In the genomic region with DNA sequence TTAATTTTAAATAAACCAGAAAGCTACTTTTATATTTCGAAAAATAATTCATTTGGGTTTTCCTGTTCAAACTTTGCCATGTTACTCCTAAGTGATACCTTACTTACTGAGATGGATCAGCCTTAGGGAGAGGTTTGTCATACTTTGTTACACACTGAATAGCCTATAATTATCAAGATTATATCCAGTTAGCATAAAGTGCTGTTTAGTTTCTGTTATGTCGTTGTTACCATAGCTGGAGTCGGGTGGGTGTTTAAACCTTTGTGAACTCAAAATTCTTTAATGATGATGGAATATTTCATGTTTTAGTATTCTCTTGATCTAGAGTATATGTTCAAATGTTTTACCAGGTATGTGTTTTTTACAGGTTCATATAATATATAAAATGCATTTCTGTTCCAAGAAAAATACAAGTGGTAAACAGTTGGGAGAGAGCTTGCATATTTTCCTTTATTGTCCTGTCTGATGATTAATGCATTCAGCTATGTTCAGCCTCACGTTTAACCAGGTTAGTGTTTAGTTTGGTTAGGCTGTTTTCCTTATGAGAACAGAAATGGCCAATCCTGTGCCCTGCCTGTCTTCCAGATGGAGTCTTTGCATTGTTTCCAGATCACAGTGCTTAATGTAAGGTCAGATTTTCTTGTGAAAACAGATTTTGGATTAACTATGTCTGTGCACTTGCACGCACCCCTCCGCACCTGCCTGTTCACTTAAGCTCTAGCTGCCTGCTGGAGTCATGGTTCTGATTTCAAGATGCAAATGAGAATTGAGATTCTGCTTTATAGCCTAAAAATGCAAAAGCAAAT, we compare ENCODE assay signal across 16 cellular contexts.
DNase-seq lines count a peak whose midpoint lies in the region; ATAC-seq and TF ChIP-seq lines count a peak whose summit lies in the region.
"Had no signal": no experiment of that assay in that cellular context is flagged by ENCODE, and none has a peak within 500 bp of the region (broad histone marks: within the 10 kb centered on the region; RNA-seq: fewer than 3 reads in every experiment).

No MANE protein-coding gene starts in this region.

- no peak overlapping the region for H3K4me3 ChIP-seq in AG04449 (ENCODE audit: low read depth, low read length)
- peak overlapping the region; percentile 47 for H3K4me3 ChIP-seq in Karpas-422 (ENCODE audit: low read length)
- H3K4me3 ChIP-seq in MG63: no peak overlapping the region
- H3K4me3 ChIP-seq: dorsolateral prefrontal cortex had no signal

- H3K4me2 ChIP-seq in Karpas-422 (ENCODE audit: low read depth, low read length, poor library complexity, severe bottlenecking): peak overlapping the region; percentile 67

- peaks cover 17% of the 10 kb centered on the region for H3K36me3 Mint-ChIP-seq in activated B cell treated with CpG ODN at 0.5 μM for 24 hours (ENCODE audit: low read depth)

- no peaks in the 10 kb centered on the region for H3K9me2 ChIP-seq in Karpas-422 (replicated peaks; ENCODE audit: insufficient read depth, low read length)

- CTCF ChIA-PET in AG04449 (lab: Yijun Ruan, JAX): interaction anchor here (1.0 to 1.9 kb wide), 4 partner anchors 14 to 217 kb away, joined by 3 to 12 read pairs (median 4); no protein-coding TSS in a partner anchor
- CTCF ChIA-PET in activated B cell treated with CpG ODN at 0.5 μM for 24 hours (lab: Charles Lee): no interaction called here

- H2AFZ ChIP-seq in Karpas-422 (ENCODE audit: low read length): no peak overlapping the region

- POLR2A ChIA-PET in AG04449 (lab: Yijun Ruan, JAX) (no interaction called here), activated B cell treated with CpG ODN at 0.5 μM for 24 hours (lab: Charles Lee) (no interaction called here)

- H3K27ac Mint-ChIP-seq in activated B cell treated with CpG ODN at 0.5 μM for 24 hours: peak overlapping the region; percentile 3
- H3K27ac Mint-ChIP-seq: activated CD8-positive, alpha-beta memory T cell treated with anti-CD3 and anti-CD28 coated beads, Interleukin-2, amount 10 ng/mL, durations not matched to agents 7 days and 5 days; activated naive CD8-positive, alpha-beta T cell had no signal

- no peaks in the 10 kb centered on the region for H4K20me1 ChIP-seq in Karpas-422 (ENCODE audit: insufficient read depth, low read depth, low read length)

- ATAC-seq in activated B cell treated with CpG ODN at 0.5 μM for 24 hours (ENCODE audit: low read depth) (no peak), HG03520 (IDR thresholded peaks at IDR 0.05; ENCODE audit: unreplicated experiment) (no peak), left colon (no peak)
- ATAC-seq: activated CD8-positive, alpha-beta memory T cell treated with anti-CD3 and anti-CD28 coated beads, Interleukin-2, amount 10 ng/mL, durations not matched to agents 7 days and 5 days; left lobe of liver had no signal

- H3K4me1 Mint-ChIP-seq in activated B cell treated with CpG ODN at 0.5 μM for 24 hours: peaks cover 57% of the 10 kb centered on the region
- H3K4me1 Mint-ChIP-seq: activated CD8-positive, alpha-beta memory T cell treated with anti-CD3 and anti-CD28 coated beads, Interleukin-2, amount 10 ng/mL, durations not matched to agents 7 days and 5 days had no signal

- no peaks in the 10 kb centered on the region for H3K9me3 Mint-ChIP-seq in activated B cell treated with CpG ODN at 0.5 μM for 24 hours
- H3K9me3 Mint-ChIP-seq: IgD-negative memory B cell had no signal

- no peaks in the 10 kb centered on the region for H3K27me3 Mint-ChIP-seq in activated B cell treated with CpG ODN at 0.5 μM for 24 hours
- H3K27me3 Mint-ChIP-seq: activated CD8-positive, alpha-beta memory T cell treated with anti-CD3 and anti-CD28 coated beads, Interleukin-2, amount 10 ng/mL, durations not matched to agents 7 days and 5 days; activated naive CD8-positive, alpha-beta T cell; IgD-negative memory B cell had no signal

- H3K4me1 ChIP-seq in Karpas-422 (ENCODE audit: low read length): peaks cover 94% of the 10 kb centered on the region

- peak overlapping the region; percentile 0 for H3K4me3 Mint-ChIP-seq in activated B cell treated with CpG ODN at 0.5 μM for 24 hours
- H3K4me3 Mint-ChIP-seq: activated CD8-positive, alpha-beta memory T cell treated with anti-CD3 and anti-CD28 coated beads, Interleukin-2, amount 10 ng/mL, durations not matched to agents 7 days and 5 days; activated naive CD8-positive, alpha-beta T cell had no signal

- TF ChIP-seq CTCF in AG04449 (IDR thresholded peaks at IDR 0.05; ENCODE audit: insufficient read depth, low read length, missing control alignments) (no peak), activated B cell treated with CpG ODN at 0.5 μM for 24 hours (IDR thresholded peaks at IDR 0.05) (no peak)

- peak; percentile 29 for DNase-seq in AG04449 (ENCODE audit: low read depth, low spot score)
- peak; percentile 94 for DNase-seq in Karpas-422
- DNase-seq in activated B cell treated with CpG ODN at 0.5 μM for 24 hours: no peak
- peak; percentile 85 for DNase-seq in glomerular visceral epithelial cell (ENCODE audit: extremely low spot score)
- DNase-seq in MG63: no peak
- DNase-seq in left colon: no peak
- no peak for DNase-seq in cardiac septum (ENCODE audit: low spot score)
- DNase-seq: activated CD8-positive, alpha-beta memory T cell treated with anti-CD3 and anti-CD28 coated beads, Interleukin-2, amount 10 ng/mL, durations not matched to agents 7 days and 5 days; DMS79 treated with DMSO at 0.1 percent for 48 hours; dorsolateral prefrontal cortex; HCEC 1CT; NCI-H2029 had no signal

- H3K79me2 ChIP-seq in Karpas-422 (ENCODE audit: low read length): peaks cover 50% of the 10 kb centered on the region

- peak overlapping the region; percentile 60 for H3K9ac ChIP-seq in Karpas-422 (ENCODE audit: low read length)

- intact Hi-C loops in activated B cell treated with CpG ODN at 0.5 μM for 24 hours (cut with micrococcal nuclease) (no loop called here), left colon (cut with DNase I, micrococcal nuclease) (no loop called here), cardiac septum (cut with DNase I) (no loop called here)

- H3K36me3 ChIP-seq in Karpas-422 (ENCODE audit: insufficient read depth, low read length): peaks cover 9% of the 10 kb centered on the region; the same call in 1 of the 2 replicates
- H3K36me3 ChIP-seq in MG63: peaks cover 53% of the 10 kb centered on the region

- H3K27ac ChIP-seq in Karpas-422 (ENCODE audit: low read length): peak overlapping the region; percentile 98
- H3K27ac ChIP-seq: dorsolateral prefrontal cortex had no signal

- no peaks in the 10 kb centered on the region for H3K27me3 ChIP-seq in Karpas-422 (ENCODE audit: low read length)
- H3K27me3 ChIP-seq in MG63: no peaks in the 10 kb centered on the region
- H3K27me3 ChIP-seq: dorsolateral prefrontal cortex had no signal

- no peaks in the 10 kb centered on the region for H3K9me3 ChIP-seq in Karpas-422 (ENCODE audit: low read length)
- H3K9me3 ChIP-seq in MG63: no peaks in the 10 kb centered on the region

Comparison
In these comparisons a context has a peak if more than half of its experiments do, and no peak if none do; other contexts are left out.
1. DNase-seq: peak in AG04449 (single experiment), Karpas-422 (single experiment) and glomerular visceral epithelial cell (single experiment); none in activated B cell treated with CpG ODN at 0.5 μM for 24 hours (single experiment), MG63 (single experiment), left colon (0 of 2) and cardiac septum (single experiment).